Comparison of ENCODE assay signal across 14 cellular contexts in the genomic region with DNA sequence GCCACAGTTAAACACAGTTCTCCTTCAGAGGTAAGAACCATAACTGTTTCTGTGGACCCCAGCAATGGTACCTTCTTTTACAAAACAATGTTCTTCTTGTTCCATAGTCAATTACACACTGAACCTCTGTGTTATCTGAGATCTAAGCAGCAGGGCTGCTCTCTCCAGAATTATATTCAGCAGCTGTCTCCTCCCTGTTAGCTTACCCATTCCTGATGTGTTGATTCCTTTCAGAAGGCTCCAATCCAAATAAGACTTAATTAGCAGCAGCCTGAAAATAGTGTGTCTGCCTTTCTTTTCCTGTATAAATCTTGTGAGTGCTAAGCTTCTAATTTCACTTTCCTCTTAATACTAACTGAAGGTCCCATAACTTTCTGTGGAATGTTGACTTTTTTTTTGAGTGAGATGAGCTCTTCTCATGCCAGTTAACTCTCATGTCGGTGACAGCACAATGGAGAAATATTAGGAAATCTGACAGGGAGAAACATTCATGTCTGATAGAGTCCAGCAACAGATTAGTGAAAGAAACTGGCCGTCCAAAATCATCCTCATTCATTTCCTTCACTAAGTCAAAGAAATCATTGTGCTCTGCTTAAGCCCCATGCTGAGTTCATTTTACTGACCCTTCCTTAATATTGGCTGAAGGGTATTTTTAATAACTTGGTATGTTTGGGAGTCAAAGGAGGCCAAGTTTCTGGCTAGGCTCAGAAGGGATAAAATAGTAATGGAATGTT.
DNase-seq lines count a peak whose midpoint lies in the region; ATAC-seq and TF ChIP-seq lines count a peak whose summit lies in the region.
"Had no signal": no experiment of that assay in that cellular context is flagged by ENCODE, and none has a peak within 500 bp of the region (broad histone marks: within the 10 kb centered on the region; RNA-seq: fewer than 3 reads in every experiment).

No MANE protein-coding gene starts in this region.

- H3K36me3 ChIP-seq in rectal smooth muscle tissue (ENCODE audit: control insufficient read depth, insufficient read depth, low read length): no peaks in the 10 kb centered on the region

- DNase-seq in DMS 273 treated with DMSO at 0.1 percent for 48 hours (lab: John Stamatoyannopoulos, UW) (peak; percentile 59), inferior parietal cortex (ENCODE audit: extremely low spot score) (peak; percentile 8), hippocampal formation (lab: John Stamatoyannopoulos, UW) (no peak), NAMALWA (ENCODE audit: low spot score) (no peak)
- no peak for DNase-seq in natural killer cell treated with Interleukin-12 subunit alpha and Interleukin-12 subunit beta and Interleukin-15 and Interleukin-18, amount 100 ng/mL, for 72 hours (ENCODE audit: low spot score)
- DNase-seq: activated CD4-positive, alpha-beta T cell treated with anti-CD3 and anti-CD28 coated beads for 36 hours; activated T-cell treated with anti-CD3 and anti-CD28 coated beads, Interleukin-2, amount 50 U/mL, for 24 hours; DMS79; MV-4-11; naive thymus-derived CD4-positive, alpha-beta T cell; stimulated activated CD8-positive, alpha-beta memory T cell treated with anti-CD3 and anti-CD28 coated beads, Interleukin-4, amount 100 ng/mL, for 48 hours had no signal

- peak overlapping the region; percentile 6 to 77 (median 53) for H3K4me3 Mint-ChIP-seq in brain
- H3K4me3 Mint-ChIP-seq in natural killer cell treated with Interleukin-12 subunit alpha and Interleukin-12 subunit beta and Interleukin-15 and Interleukin-18, amount 100 ng/mL, for 72 hours: no peak overlapping the region
- H3K4me3 Mint-ChIP-seq: activated CD4-positive, alpha-beta T cell treated with anti-CD3 and anti-CD28 coated beads for 36 hours; activated T-cell treated with anti-CD3 and anti-CD28 coated beads, Interleukin-2, amount 50 U/mL, for 24 hours; naive thymus-derived CD4-positive, alpha-beta T cell had no signal

- H3K27ac ChIP-seq in rectal smooth muscle tissue (ENCODE audit: low read depth, low read length): peak overlapping the region; percentile 71

- H3K9me3 Mint-ChIP-seq in brain: peaks cover 0 to 2% (median 0%) of the 10 kb centered on the region in 5 experiments
- no peaks in the 10 kb centered on the region for H3K9me3 Mint-ChIP-seq in natural killer cell treated with Interleukin-12 subunit alpha and Interleukin-12 subunit beta and Interleukin-15 and Interleukin-18, amount 100 ng/mL, for 72 hours
- H3K9me3 Mint-ChIP-seq: activated T-cell treated with anti-CD3 and anti-CD28 coated beads, Interleukin-2, amount 50 U/mL, for 24 hours had no signal

- no peaks in the 10 kb centered on the region for H3K27me3 Mint-ChIP-seq in brain
- no peaks in the 10 kb centered on the region for H3K27me3 Mint-ChIP-seq in natural killer cell treated with Interleukin-12 subunit alpha and Interleukin-12 subunit beta and Interleukin-15 and Interleukin-18, amount 100 ng/mL, for 72 hours
- H3K27me3 Mint-ChIP-seq: activated T-cell treated with anti-CD3 and anti-CD28 coated beads, Interleukin-2, amount 50 U/mL, for 24 hours; naive thymus-derived CD4-positive, alpha-beta T cell had no signal

- no peak for TF ChIP-seq CTCF in brain (conservative IDR thresholded peaks at IDR 0.05)

- H3K27me3 ChIP-seq in rectal smooth muscle tissue (ENCODE audit: control insufficient read depth, insufficient read depth, low read length): no peaks in the 10 kb centered on the region

- H3K27ac Mint-ChIP-seq in brain: peak overlapping the region; percentile 19 to 93 (median 85)
- H3K27ac Mint-ChIP-seq in natural killer cell treated with Interleukin-12 subunit alpha and Interleukin-12 subunit beta and Interleukin-15 and Interleukin-18, amount 100 ng/mL, for 72 hours: no peak overlapping the region
- H3K27ac Mint-ChIP-seq: activated CD4-positive, alpha-beta T cell treated with anti-CD3 and anti-CD28 coated beads for 36 hours; activated T-cell treated with anti-CD3 and anti-CD28 coated beads, Interleukin-2, amount 50 U/mL, for 24 hours; naive thymus-derived CD4-positive, alpha-beta T cell had no signal

- no peak overlapping the region for H3K4me3 ChIP-seq in rectal smooth muscle tissue (ENCODE audit: low read length)

- H3K4me1 Mint-ChIP-seq in brain: peaks cover 31% of the 10 kb centered on the region
- no peaks in the 10 kb centered on the region for H3K4me1 Mint-ChIP-seq in natural killer cell treated with Interleukin-12 subunit alpha and Interleukin-12 subunit beta and Interleukin-15 and Interleukin-18, amount 100 ng/mL, for 72 hours (ENCODE audit: low read depth in 2 of 2)
- H3K4me1 Mint-ChIP-seq: activated CD4-positive, alpha-beta T cell treated with anti-CD3 and anti-CD28 coated beads for 36 hours; naive thymus-derived CD4-positive, alpha-beta T cell had no signal

- peaks cover 11% of the 10 kb centered on the region for H3K4me1 ChIP-seq in rectal smooth muscle tissue (ENCODE audit: control insufficient read depth, insufficient read depth, low read length)

- ATAC-seq in HG03097 (IDR thresholded peaks at IDR 0.05; ENCODE audit: low FRiP score, unreplicated experiment): no peak
- ATAC-seq in natural killer cell treated with Interleukin-12 subunit alpha and Interleukin-12 subunit beta and Interleukin-15 and Interleukin-18, amount 100 ng/mL, for 72 hours: no peak
- ATAC-seq: activated CD4-positive, alpha-beta T cell treated with anti-CD3 and anti-CD28 coated beads for 36 hours; naive thymus-derived CD4-positive, alpha-beta T cell had no signal

- no peaks in the 10 kb centered on the region for H3K36me3 Mint-ChIP-seq in brain
- H3K36me3 Mint-ChIP-seq in natural killer cell treated with Interleukin-12 subunit alpha and Interleukin-12 subunit beta and Interleukin-15 and Interleukin-18, amount 100 ng/mL, for 72 hours: no peaks in the 10 kb centered on the region
- H3K36me3 Mint-ChIP-seq: naive thymus-derived CD4-positive, alpha-beta T cell had no signal

- no peak overlapping the region for H3K9ac ChIP-seq in rectal smooth muscle tissue (ENCODE audit: low read length)

Comparison
In these comparisons a context has a peak if more than half of its experiments do, and no peak if none do; other contexts are left out.
1. DNase-seq: peak in DMS 273 treated with DMSO at 0.1 percent for 48 hours (single experiment) and inferior parietal cortex (single experiment); none in hippocampal formation (0 of 2), natural killer cell treated with Interleukin-12 subunit alpha and Interleukin-12 subunit beta and Interleukin-15 and Interleukin-18, amount 100 ng/mL, for 72 hours (single experiment) and NAMALWA (single experiment).
2. H3K27ac Mint-ChIP-seq: peak in brain (5 of 5); none in natural killer cell treated with Interleukin-12 subunit alpha and Interleukin-12 subunit beta and Interleukin-15 and Interleukin-18, amount 100 ng/mL, for 72 hours (0 of 2).